ENCODE assay signal across 8 cellular contexts in genomic region chr3:187741403-187742350, GRCh38. TPM values are rescaled to one million over a fixed set of nuclear protein-coding genes. Genes with fewer than 3 reads are reported as not detected.
DNase-seq lines count a peak whose midpoint lies in the region; ATAC-seq and TF ChIP-seq lines count a peak whose summit lies in the region.

No MANE protein-coding gene starts in this region.

- peak overlapping the region; percentile 8 for H3K9ac ChIP-seq in endocrine pancreas (ENCODE audit: control insufficient read depth, insufficient read depth, low read length)

- no peaks in the 10 kb centered on the region for H3K9me3 ChIP-seq in endocrine pancreas (ENCODE audit: control insufficient read depth, low read length)

- H3K9me3 Mint-ChIP-seq in activated CD8-positive, alpha-beta memory T cell treated with anti-CD3 and anti-CD28 coated beads, Interleukin-2, amount 10 ng/mL, durations not matched to agents 7 days and 5 days (ENCODE audit: low read depth), result no peaks in the 10 kb centered on the region

- H3K27me3 Mint-ChIP-seq in activated CD8-positive, alpha-beta memory T cell treated with anti-CD3 and anti-CD28 coated beads, Interleukin-2, amount 10 ng/mL, durations not matched to agents 7 days and 5 days, result peaks cover 11% of the 10 kb centered on the region

- ATAC-seq in activated CD8-positive, alpha-beta memory T cell treated with anti-CD3 and anti-CD28 coated beads, Interleukin-2, amount 10 ng/mL, durations not matched to agents 7 days and 5 days, result peak; percentile 32
- no peak for ATAC-seq in GM21360 (IDR thresholded peaks at IDR 0.05; ENCODE audit: unreplicated experiment)

- peaks cover 3% of the 10 kb centered on the region for H3K4me1 ChIP-seq in endocrine pancreas (ENCODE audit: control insufficient read depth, insufficient read depth, low read length)

- DNase-seq in AG04449 (ENCODE audit: low read depth, low spot score), result no peak
- peak; percentile 79 for DNase-seq in H7
- DNase-seq in NCI-H748 treated with DMSO at 0.1 percent for 48 hours (lab: John Stamatoyannopoulos, UW), result peak; percentile 20
- peak; percentile 84 for DNase-seq in activated CD8-positive, alpha-beta memory T cell treated with anti-CD3 and anti-CD28 coated beads, Interleukin-2, amount 10 ng/mL, durations not matched to agents 7 days and 5 days
- peak; percentile 68 for DNase-seq in midbrain (lab: John Stamatoyannopoulos, UW)
- DNase-seq in stimulated activated CD8-positive, alpha-beta memory T cell treated with anti-CD3 and anti-CD28 coated beads, Interleukin-4, amount 100 ng/mL, for 24 hours (ENCODE audit: low read depth), result peak; percentile 64

- H3K4me1 Mint-ChIP-seq in activated CD8-positive, alpha-beta memory T cell treated with anti-CD3 and anti-CD28 coated beads, Interleukin-2, amount 10 ng/mL, durations not matched to agents 7 days and 5 days, result peaks cover 36% of the 10 kb centered on the region

- H3K27ac Mint-ChIP-seq in activated CD8-positive, alpha-beta memory T cell treated with anti-CD3 and anti-CD28 coated beads, Interleukin-2, amount 10 ng/mL, durations not matched to agents 7 days and 5 days, result peak overlapping the region; percentile 99

- peak; percentile 58 for TF ChIP-seq CTCF in AG04449 (IDR thresholded peaks at IDR 0.05; ENCODE audit: insufficient read depth, low read length, missing control alignments)

- H3K36me3 Mint-ChIP-seq in activated CD8-positive, alpha-beta memory T cell treated with anti-CD3 and anti-CD28 coated beads, Interleukin-2, amount 10 ng/mL, durations not matched to agents 7 days and 5 days, result peaks cover 10% of the 10 kb centered on the region

- POLR2A ChIA-PET in AG04449 (lab: Yijun Ruan, JAX), result interaction anchor here (0.5 to 1.8 kb wide), 5 partner anchors 412 to 1212 kb away, joined by 3 to 9 read pairs (median 4); no protein-coding TSS in a partner anchor

- H3K4me3 Mint-ChIP-seq in activated CD8-positive, alpha-beta memory T cell treated with anti-CD3 and anti-CD28 coated beads, Interleukin-2, amount 10 ng/mL, durations not matched to agents 7 days and 5 days, result peak overlapping the region; percentile 98

- H3K36me3 ChIP-seq in H7 (replicated peaks; ENCODE audit: control insufficient read depth, insufficient read depth, low read length), result no peaks in the 10 kb centered on the region
- no peaks in the 10 kb centered on the region for H3K36me3 ChIP-seq in endocrine pancreas (ENCODE audit: control insufficient read depth, insufficient read depth, low read length)

- H3K27me3 ChIP-seq in H7 (ENCODE audit: control insufficient read depth, insufficient read depth, low read length), result peaks cover 34% of the 10 kb centered on the region
- no peaks in the 10 kb centered on the region for H3K27me3 ChIP-seq in endocrine pancreas (ENCODE audit: control insufficient read depth, insufficient read depth, low read length)

- CTCF ChIA-PET in AG04449 (lab: Yijun Ruan, JAX), result interaction anchor here (0.6 to 9.8 kb wide), 119 partner anchors 8 to 1535 kb away, joined by 3 to 322 read pairs (median 7); partner anchors contain the start of gene LPP
- CTCF ChIA-PET in activated CD8-positive, alpha-beta memory T cell treated with anti-CD3 and anti-CD28 coated beads, Interleukin-2, amount 10 ng/mL, durations not matched to agents 7 days and 5 days (lab: Charles Lee), result interaction anchor here (0.6 to 7.3 kb wide), 82 partner anchors 7 to 1582 kb away, joined by 3 to 391 read pairs (median 5); partner anchors contain the start of gene LPP

- H3K4me3 ChIP-seq in AG04449 (ENCODE audit: low read depth, low read length), result peak overlapping the region; percentile 94
- H3K4me3 ChIP-seq in H7 (ENCODE audit: insufficient read depth, low read depth, low read length), result peak overlapping the region; percentile 48
- peak overlapping the region; percentile 85 for H3K4me3 ChIP-seq in endocrine pancreas (ENCODE audit: control insufficient read depth, insufficient read depth, low read length)

RNA-seq across cellular contexts. Expression of gene BCL6, which starts 3.6 kb away (rescaled TPM):
- 2.8 and 6.8 TPM in 2 replicates for total RNA-seq in H7 (2014; rRNA removed; shearing (Covaris generic))
- total RNA-seq in activated CD8-positive, alpha-beta memory T cell treated with anti-CD3 and anti-CD28 coated beads, Interleukin-2, amount 10 ng/mL, durations not matched to agents 7 days and 5 days, result 10 to 100 TPM; 12.1 to 13.2 TPM

RNA-seq across cellular contexts. Expression of gene RTP2, which starts 39.3 kb away (rescaled TPM):
- not detected in 2 replicates for total RNA-seq in H7 (2014; rRNA removed; shearing (Covaris generic))
- not detected for total RNA-seq in activated CD8-positive, alpha-beta memory T cell treated with anti-CD3 and anti-CD28 coated beads, Interleukin-2, amount 10 ng/mL, durations not matched to agents 7 days and 5 days
